ENCODE assay signal across 15 cellular contexts in genomic region chr6:22558288-22558882, GRCh38. TPM values are rescaled to one million over a fixed set of nuclear protein-coding genes. Genes with fewer than 3 reads are reported as not detected.
"Had no signal": no experiment of that assay in that cellular context is flagged by ENCODE, and none has a peak within 500 bp of the region (broad histone marks: within the 10 kb centered on the region; RNA-seq: fewer than 3 reads in every experiment).

No MANE protein-coding gene starts in this region.

- H3K27ac ChIP-seq: ascending aorta, heart left ventricle, vagina had no signal

- DNase-seq: activated CD8-positive, alpha-beta memory T cell treated with anti-CD3 and anti-CD28 coated beads, Interleukin-2, amount 50 U/mL, for 4 hours; activated CD8-positive, alpha-beta T cell treated with anti-CD3 and anti-CD28 coated beads for 36 hours; activated naive CD8-positive, alpha-beta T cell treated with anti-CD3 and anti-CD28 coated beads, Interleukin-2, amount 10 ng/mL, durations not matched to agents 7 days and 5 days; activated T-cell treated with anti-CD3 and anti-CD28 coated beads, Interleukin-2, amount 50 U/mL, for 72 hours; heart left ventricle; kidney; left ventricle myocardium superior; nephron progenitor cell; retina had no signal

- ATAC-seq: activated CD8-positive, alpha-beta T cell treated with anti-CD3 and anti-CD28 coated beads for 36 hours; activated T-cell treated with anti-CD3 and anti-CD28 coated beads, Interleukin-2, amount 50 U/mL, for 72 hours; heart left ventricle; left ventricle myocardium superior had no signal

- H3K36me3 ChIP-seq: ascending aorta, heart left ventricle, vagina had no signal

- H3K4me3 ChIP-seq: ascending aorta, heart left ventricle, vagina had no signal

- FAIRE-seq: frontal cortex, kidney had no signal

- H3K27me3 ChIP-seq: ascending aorta, heart left ventricle, vagina had no signal

- H3K9me3 ChIP-seq: ascending aorta, heart left ventricle, vagina had no signal

RNA-seq across cellular contexts. Expression of gene HDGFL1, which starts 11.0 kb away (rescaled TPM):
- total RNA-seq: activated CD8-positive, alpha-beta T cell treated with anti-CD3 and anti-CD28 coated beads for 36 hours; activated naive CD8-positive, alpha-beta T cell treated with anti-CD3 and anti-CD28 coated beads, Interleukin-2, amount 10 ng/mL, durations not matched to agents 7 days and 5 days; activated T-cell treated with anti-CD3 and anti-CD28 coated beads, Interleukin-2, amount 50 U/mL, for 72 hours; ascending aorta; heart left ventricle; kidney; left ventricle myocardium superior; mesenteric fat pad; osteocyte; skeletal muscle tissue; vagina had no signal
- polyA plus RNA-seq: heart left ventricle had no signal
